Comparison of ENCODE assay signal across 17 cellular contexts in genomic region chr11:68308068-68308467, GRCh38.
"Had no signal": no experiment of that assay in that cellular context is flagged by ENCODE, and none has a peak within 500 bp of the region (broad histone marks: within the 10 kb centered on the region; RNA-seq: fewer than 3 reads in every experiment).

No MANE protein-coding gene starts in this region.

- H3K4me1 ChIP-seq: neural progenitor cell, parathyroid adenoma had no signal

- DNase-seq: activated CD4-positive, alpha-beta T cell treated with anti-CD3 and anti-CD28 coated beads for 1 hour; activated CD4-positive, alpha-beta T cell treated with anti-CD3 and anti-CD28 coated beads, Interleukin-2, amount 50 U/mL, for 48 hours; activated naive CD4-positive, alpha-beta T cell treated with anti-CD3 and anti-CD28 coated beads, Interleukin-2, amount 10 ng/mL, durations not matched to agents 7 days and 5 days; caudate nucleus; colonic mucosa; effector CD8-positive, alpha-beta T cell; esophagus squamous epithelium; naive B cell; stimulated activated CD4-positive, alpha-beta T cell treated with anti-CD3 and anti-CD28 coated beads, Interleukin-4, amount 100 ng/mL, for 4 hours; stimulated activated CD8-positive, alpha-beta memory T cell treated with anti-CD3 and anti-CD28 coated beads, Interleukin-4, amount 100 ng/mL, for 48 hours; stimulated activated naive CD4-positive, alpha-beta T cell treated with Interleukin-2 at 50 U/mL for 16 hours had no signal

- H3K27me3 ChIP-seq: colonic mucosa, esophagus squamous epithelium had no signal

- H3K36me3 ChIP-seq: colonic mucosa, esophagus squamous epithelium, neural progenitor cell, upper lobe of left lung had no signal

- H3K4me3 Mint-ChIP-seq: activated naive CD4-positive, alpha-beta T cell treated with anti-CD3 and anti-CD28 coated beads, Interleukin-2, amount 10 ng/mL, durations not matched to agents 7 days and 5 days; naive B cell; neural progenitor cell had no signal

- H3K27ac ChIP-seq: colonic mucosa, neural progenitor cell, parathyroid adenoma, upper lobe of left lung had no signal

- H3K9me3 ChIP-seq: colonic mucosa, esophagus squamous epithelium, upper lobe of left lung had no signal

- H3K4me3 ChIP-seq: colonic mucosa, esophagus squamous epithelium, lung, neural progenitor cell, smooth muscle cell, upper lobe of left lung had no signal

- H3K36me3 Mint-ChIP-seq: activated naive CD4-positive, alpha-beta T cell treated with anti-CD3 and anti-CD28 coated beads, Interleukin-2, amount 10 ng/mL, durations not matched to agents 7 days and 5 days; naive B cell; neural progenitor cell had no signal

- H3K27ac Mint-ChIP-seq: activated naive CD4-positive, alpha-beta T cell treated with anti-CD3 and anti-CD28 coated beads, Interleukin-2, amount 10 ng/mL, durations not matched to agents 7 days and 5 days; activated T-helper 2 cell treated with anti-CD3 and anti-CD28 coated beads, Interferon-gamma antibody, Interleukin-2, Interleukin-4, amounts not matched to agents 10 μg/mL and 5 μg/mL and 100 μg/mL, durations not matched to agents 14 hours and 24 hours and 36 hours; neural progenitor cell had no signal

- H3K9me3 Mint-ChIP-seq: activated T-helper 2 cell treated with anti-CD3 and anti-CD28 coated beads, Interferon-gamma antibody, Interleukin-2, Interleukin-4, amounts not matched to agents 10 μg/mL and 5 μg/mL and 100 μg/mL, durations not matched to agents 14 hours and 24 hours and 36 hours had no signal
